11 cellular contexts compared by ENCODE assay signal in genomic region chr18:34650121-34650545, GRCh38. TPM values are rescaled to one million over a fixed set of nuclear protein-coding genes. Genes with fewer than 3 reads are reported as not detected.
DNase-seq lines count a peak whose midpoint lies in the region; ATAC-seq and TF ChIP-seq lines count a peak whose summit lies in the region.
"Had no signal": no experiment of that assay in that cellular context is flagged by ENCODE, and none has a peak within 500 bp of the region (broad histone marks: within the 10 kb centered on the region; RNA-seq: fewer than 3 reads in every experiment).

No MANE protein-coding gene starts in this region.

- H4K20me1 ChIP-seq in GM23248 (ENCODE audit: insufficient read depth) (no peaks in the 10 kb centered on the region), OCI-LY7 (ENCODE audit: insufficient read depth, low read length) (no peaks in the 10 kb centered on the region)

- peak overlapping the region; percentile 8; the same call in 1 of the 2 replicates for H3K27ac ChIP-seq in GM23248
- peak overlapping the region; percentile 9 for H3K27ac ChIP-seq in OCI-LY7 (ENCODE audit: low read depth, low read length, poor library complexity, severe bottlenecking)
- peak overlapping the region; percentile 84 to 87 (median 86) for H3K27ac ChIP-seq in gastrocnemius medialis

- H3K4me1 Mint-ChIP-seq in naive thymus-derived CD8-positive, alpha-beta T cell = no peaks in the 10 kb centered on the region
- H3K4me1 Mint-ChIP-seq in activated T-cell treated with anti-CD3 and anti-CD28 coated beads, Interleukin-2, amount 50 U/mL, for 4 hours (ENCODE audit: low read depth) = no peaks in the 10 kb centered on the region

- H3K27me3 Mint-ChIP-seq in naive thymus-derived CD8-positive, alpha-beta T cell = peaks cover 2 to 21% (median 10%) of the 10 kb centered on the region in 5 donors
- H3K27me3 Mint-ChIP-seq in activated T-cell treated with anti-CD3 and anti-CD28 coated beads, Interleukin-2, amount 50 U/mL, for 4 hours (ENCODE audit: low read depth) = peaks cover 2% of the 10 kb centered on the region

- peak overlapping the region; percentile 1; the same call in 1 of the 2 replicates for H3K4me3 ChIP-seq in GM23248
- peak overlapping the region; percentile 1 for H3K4me3 ChIP-seq in OCI-LY7 (ENCODE audit: low read depth, low read length, poor library complexity, severe bottlenecking)
- peak overlapping the region; percentile 11 to 20 (median 15) for H3K4me3 ChIP-seq in gastrocnemius medialis

- no peak overlapping the region for H3K9ac ChIP-seq in GM23248

- H3K4me2 ChIP-seq in GM23248 (ENCODE audit: unreplicated experiment) = peak overlapping the region; percentile 59
- peak overlapping the region; percentile 37 for H3K4me2 ChIP-seq in OCI-LY7 (ENCODE audit: low read length)

- H3K27ac Mint-ChIP-seq in naive thymus-derived CD8-positive, alpha-beta T cell = no peak overlapping the region

- peaks cover 0 to 2% (median 0%) of the 10 kb centered on the region in 9 donors for H3K9me3 Mint-ChIP-seq in naive thymus-derived CD8-positive, alpha-beta T cell
- H3K9me3 Mint-ChIP-seq in activated T-cell treated with anti-CD3 and anti-CD28 coated beads, Interleukin-2, amount 50 U/mL, for 4 hours = no peaks in the 10 kb centered on the region

- no TSS peak for BruUV-seq in OCI-LY7 (replicated peaks; lab: Mats Ljungman, UMichigan)

- H3K9me2 ChIP-seq in GM23248 (ENCODE audit: insufficient read depth) = no peaks in the 10 kb centered on the region
- H3K9me2 ChIP-seq in OCI-LY7 (ENCODE audit: insufficient read depth, low read length) = no peaks in the 10 kb centered on the region

- H3K9me3 ChIP-seq in GM23248 (ENCODE audit: low read depth) (no peaks in the 10 kb centered on the region), OCI-LY7 (ENCODE audit: low read length) (no peaks in the 10 kb centered on the region), gastrocnemius medialis (no peaks in the 10 kb centered on the region)

- intact Hi-C loops in OCI-LY7 (cut with micrococcal nuclease; ENCODE audit: unreplicated experiment) = loop anchor here (10.0 kb wide), 1 partner anchor 135 kb away; no protein-coding TSS in a partner anchor
- intact Hi-C loops in gastrocnemius medialis (cut with DNase I; ENCODE audit: low total_unique reads) = no loop called here

- in situ Hi-C loops in GM23248 (cut with MboI) = no loop called here
- in situ Hi-C loops in gastrocnemius medialis (cut with MboI; ENCODE audit: low sequenced_read_pairs in 4 of 4) = no loop called here

- ATAC-seq in gastrocnemius medialis (peak; percentile 91 to 92), GM21515 (IDR thresholded peaks at IDR 0.05; ENCODE audit: unreplicated experiment) (no peak), GM18502 (IDR thresholded peaks at IDR 0.05; ENCODE audit: poor library complexity, unreplicated experiment) (no peak)
- ATAC-seq in naive thymus-derived CD8-positive, alpha-beta T cell = no peak
- no peak for ATAC-seq in activated T-cell treated with anti-CD3 and anti-CD28 coated beads, Interleukin-2, amount 50 U/mL, for 4 hours

- H3K79me2 ChIP-seq in GM23248 (ENCODE audit: insufficient read depth) (no peaks in the 10 kb centered on the region), OCI-LY7 (ENCODE audit: insufficient read depth, low read depth, low read length) (no peaks in the 10 kb centered on the region)

- H3K36me3 ChIP-seq in GM23248 (ENCODE audit: low read depth) = no peaks in the 10 kb centered on the region
- no peaks in the 10 kb centered on the region for H3K36me3 ChIP-seq in OCI-LY7 (ENCODE audit: insufficient read depth, low read length)
- no peaks in the 10 kb centered on the region for H3K36me3 ChIP-seq in gastrocnemius medialis

- DNase-seq in GM23248 = peak; percentile 77
- peak; percentile 47 for DNase-seq in OCI-LY7 (ENCODE audit: low spot score)
- peak; percentile 84 for DNase-seq in fibroblast of gingiva (ENCODE audit: low read depth)
- DNase-seq in gastrocnemius medialis = peak in 1 of 2 donors; percentile 51
- DNase-seq in naive thymus-derived CD8-positive, alpha-beta T cell = no peak
- DNase-seq in activated T-cell treated with anti-CD3 and anti-CD28 coated beads, Interleukin-2, amount 50 U/mL, for 4 hours = no peak
- DNase-seq: activated T-cell treated with anti-CD3 and anti-CD28 coated beads, Interleukin-2, amount 50 U/mL, for 1 hour; NCI-H524; occipital lobe had no signal

- peak in 1 of 2 donors; percentile 25 for TF ChIP-seq POLR2A in gastrocnemius medialis (IDR thresholded peaks at IDR 0.05)

- 43 to 50% methylated on average over 5 of the region's 5 CpGs for WGBS in GM23248 (ENCODE audit: low coverage in 1 of 2, low lambda C conversion rate in 2 of 2, missing lambda C conversion rate in 2 of 2), 2 experiments

- POLR2A ChIA-PET in OCI-LY7 (lab: Charles Lee) = no interaction called here
- POLR2A ChIA-PET in naive thymus-derived CD8-positive, alpha-beta T cell (lab: Charles Lee) = no interaction called here

- H3K27me3 ChIP-seq in GM23248 (replicated peaks; ENCODE audit: insufficient read depth) (no peaks in the 10 kb centered on the region), gastrocnemius medialis (no peaks in the 10 kb centered on the region)

- no peaks in the 10 kb centered on the region for H3K36me3 Mint-ChIP-seq in naive thymus-derived CD8-positive, alpha-beta T cell
- H3K36me3 Mint-ChIP-seq in activated T-cell treated with anti-CD3 and anti-CD28 coated beads, Interleukin-2, amount 50 U/mL, for 4 hours (ENCODE audit: insufficient read depth) = no peaks in the 10 kb centered on the region

- TF ChIP-seq CTCF in OCI-LY7 (conservative IDR thresholded peaks at IDR 0.05; ENCODE audit: low read length) (no peak), gastrocnemius medialis (IDR thresholded peaks at IDR 0.05 in 4 of 5, conservative IDR thresholded peaks at IDR 0.05 in 1 of 5) (no peak)

- no peak overlapping the region for H3K4me3 Mint-ChIP-seq in naive thymus-derived CD8-positive, alpha-beta T cell
- H3K4me3 Mint-ChIP-seq in activated T-cell treated with anti-CD3 and anti-CD28 coated beads, Interleukin-2, amount 50 U/mL, for 4 hours = no peak overlapping the region

- no peak overlapping the region for H2AFZ ChIP-seq in GM23248
- H2AFZ ChIP-seq in OCI-LY7 (ENCODE audit: low read length) = peak overlapping the region; percentile 68; the same call in 1 of the 2 replicates

- peaks cover 21% of the 10 kb centered on the region for H3K4me1 ChIP-seq in GM23248 (ENCODE audit: insufficient read depth)
- peaks cover 18% of the 10 kb centered on the region for H3K4me1 ChIP-seq in OCI-LY7 (ENCODE audit: insufficient read depth, low read length, poor library complexity, severe bottlenecking)
- H3K4me1 ChIP-seq in gastrocnemius medialis = peaks cover 50 to 64% of the 10 kb centered on the region in 2 donors

- CTCF ChIA-PET in OCI-LY7 (lab: Charles Lee; ENCODE audit: unreplicated experiment) = no interaction called here

- H3F3A ChIP-seq in GM23248 (ENCODE audit: insufficient read depth) = peaks cover 25% of the 10 kb centered on the region; the same call in 1 of the 2 replicates

RNA-seq across cellular contexts. Expression of gene DTNA, which starts 60.0 kb away (rescaled TPM):
- 4.2 and 14.5 TPM in 2 replicates for total RNA-seq in GM23248 (2014; rRNA removed; shearing (Covaris generic))
- polyA plus RNA-seq in GM23248 (2016; fragmentation: Nextera tagmentation; extraction: Ambion mirVana) = 5.5 and 6.2 TPM in 2 replicates
- 0.16 TPM in 1 of 2 replicates, not detected in the other for total RNA-seq in OCI-LY7 (2014; rRNA removed; shearing (Covaris generic))
- total RNA-seq in OCI-LY7 (2022) = not detected in 2 replicates
- total RNA-seq in gastrocnemius medialis = 10 to 100 TPM; 38.6 to 63.9 (median 56.1) TPM
- not detected for total RNA-seq in naive thymus-derived CD8-positive, alpha-beta T cell
- polyA plus RNA-seq in naive thymus-derived CD8-positive, alpha-beta T cell = not detected
- under 1 TPM in 2 of 3 donors, not detected in 1; 0.18 to 0.24 TPM for total RNA-seq in activated T-cell treated with anti-CD3 and anti-CD28 coated beads, Interleukin-2, amount 50 U/mL, for 4 hours

Comparison
In these comparisons a context has a peak if more than half of its experiments do, and no peak if none do; other contexts are left out.
1. DNase-seq: peak in GM23248 (single experiment), OCI-LY7 (single experiment) and fibroblast of gingiva (single experiment); none in naive thymus-derived CD8-positive, alpha-beta T cell (0 of 10) and activated T-cell treated with anti-CD3 and anti-CD28 coated beads, Interleukin-2, amount 50 U/mL, for 4 hours (single experiment).
2. H3K27ac ChIP-seq: peak in every context shown above with its lines; median percentile 86 in gastrocnemius medialis; 9 in OCI-LY7; 8 in GM23248.
3. ATAC-seq: peak in gastrocnemius medialis (2 of 2); none in GM21515 (single experiment), naive thymus-derived CD8-positive, alpha-beta T cell (0 of 2), activated T-cell treated with anti-CD3 and anti-CD28 coated beads, Interleukin-2, amount 50 U/mL, for 4 hours (0 of 2) and GM18502 (single experiment).
4. Peak in every context shown above with its lines, with median percentiles within 50 percentile points of each other: H3K4me3 ChIP-seq.